Comparison of ENCODE assay signal across 8 cellular contexts in the genomic region with DNA sequence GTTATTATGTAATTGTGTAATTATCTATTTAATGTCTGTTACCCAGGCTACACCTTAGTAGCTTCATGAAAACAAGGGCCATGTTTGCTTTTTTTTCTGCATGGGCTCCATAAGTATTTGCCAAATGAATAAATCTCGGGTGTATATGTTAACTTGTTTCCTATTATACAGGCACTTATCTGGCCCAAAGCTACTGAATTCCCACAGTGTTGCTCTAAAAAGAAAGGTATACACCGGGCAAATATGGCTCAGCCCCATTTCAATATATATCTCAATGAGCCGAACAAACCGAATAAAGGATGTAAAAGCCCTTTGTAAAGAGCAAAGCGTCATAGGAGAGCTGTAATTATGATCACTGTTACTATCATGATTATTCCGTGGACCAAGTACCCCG. TPM values are rescaled to one million over a fixed set of nuclear protein-coding genes. Genes with fewer than 3 reads are reported as not detected.
DNase-seq lines count a peak whose midpoint lies in the region; ATAC-seq, FAIRE-seq and TF ChIP-seq lines count a peak whose summit lies in the region.

No MANE protein-coding gene starts in this region.

- H2AFZ ChIP-seq in H1 (ENCODE audit: low read length), result peak overlapping the region; percentile 99; the same call in 1 of the 2 replicates
- H2AFZ ChIP-seq in osteoblast (ENCODE audit: low read length), result peak overlapping the region; percentile 99

- no peak overlapping the region for H2BK20ac ChIP-seq in H1 (ENCODE audit: low read length)

- H3K23ac ChIP-seq in H1 (ENCODE audit: insufficient read length), result no peak overlapping the region

- no peak overlapping the region for H3K4ac ChIP-seq in H1 (replicated peaks; ENCODE audit: insufficient read length, low read depth, low read length)

- no peak overlapping the region for H2BK5ac ChIP-seq in H1 (ENCODE audit: low read depth, low read length)

- H3K9me3 ChIP-seq in H1 (ENCODE audit: insufficient read depth in 2 of 2, low read depth in 1 of 2, low read length in 1 of 2) (no peaks in the 10 kb centered on the region), osteoblast (ENCODE audit: low read depth, low read length) (no peaks in the 10 kb centered on the region)

- H3K79me2 ChIP-seq in H1 (ENCODE audit: control insufficient read depth in 1 of 2, insufficient read depth in 2 of 2, low read length in 2 of 2) (peaks cover 0 to 17% of the 10 kb centered on the region in 2 experiments; a peak in 3 of 4 replicates), osteoblast (ENCODE audit: insufficient read depth, low read length) (peaks cover 26% of the 10 kb centered on the region)

- no peak overlapping the region for H4K8ac ChIP-seq in H1 (ENCODE audit: extremely low read depth, insufficient read depth, low read length)

- no peak overlapping the region for H4K5ac ChIP-seq in H1 (ENCODE audit: insufficient read length, low read depth, low read length)

- FAIRE-seq in H1 (lab: Jason Lieb, UNC), result no peak

- no peaks in the 10 kb centered on the region; the same call in 1 of the 2 replicates for H3K79me1 ChIP-seq in H1 (ENCODE audit: low read depth, low read length)

- DNase-seq in NCI-H748 treated with DMSO at 0.1 percent for 48 hours (lab: John Stamatoyannopoulos, UW) (peak; percentile 31), H1 (ENCODE audit: low read depth in 1 of 2, low spot score in 2 of 2) (no peak), osteoblast (ENCODE audit: insufficient read length, low spot score, missing footprints) (no peak), cerebellar nuclear complex (lab: John Stamatoyannopoulos, UW) (no peak), NCI-H510A (lab: John Stamatoyannopoulos, UW) (no peak)

- no peak for TF ChIP-seq RAD21 in H1 (IDR thresholded peaks at IDR 0.05 in 1 of 2, conservative IDR thresholded peaks at IDR 0.05 in 1 of 2; ENCODE audit: low read depth in 2 of 2, low read length in 2 of 2)

- H3K18ac ChIP-seq in H1 (ENCODE audit: extremely low read depth, low read length), result no peak overlapping the region; the same call in 1 of the 2 replicates

- no peak overlapping the region for H2AK5ac ChIP-seq in H1 (ENCODE audit: low read depth, low read length)

- TF ChIP-seq CTCF in GM12875 (IDR thresholded peaks at IDR 0.05; ENCODE audit: borderline replicate concordance, insufficient read depth, low read depth, low read length) (no peak), H1 (IDR thresholded peaks at IDR 0.05; ENCODE audit: control extremely low read depth in 1 of 3, insufficient read depth in 1 of 3, low read depth in 1 of 3, low read length in 3 of 3) (no peak), osteoblast (IDR thresholded peaks at IDR 0.05; ENCODE audit: extremely low read depth, low read depth, low read length) (no peak)

- H4K20me1 ChIP-seq in H1 (replicated peaks in 1 of 2; ENCODE audit: control insufficient read depth in 1 of 2, insufficient read depth in 2 of 2, low read length in 2 of 2), result peaks cover 2 to 4% of the 10 kb centered on the region in 2 experiments
- no peaks in the 10 kb centered on the region for H4K20me1 ChIP-seq in osteoblast (ENCODE audit: insufficient read depth, low read length)

- H2BK12ac ChIP-seq in H1 (ENCODE audit: low read depth, low read length), result 0 out of 2 replicates have a peak overlapping the region, but pooled peaks have one; percentile 29

- POLR2A ChIA-PET in H1 (lab: Charles Lee; ENCODE audit: partially characterized antibody), result interaction anchor here (1.3 kb wide), 1 partner anchor 24 kb away, joined by 3 read pairs; no protein-coding TSS in a partner anchor

- H3K27me3 ChIP-seq in H1 (replicated peaks in 1 of 4; ENCODE audit: control insufficient read depth in 3 of 4, extremely low read depth in 1 of 4, insufficient read depth in 3 of 4, low read length in 3 of 4) (peaks cover 0 to 13% (median 3%) of the 10 kb centered on the region in 4 experiments; a peak in 4 of 7 replicates), osteoblast (ENCODE audit: insufficient read depth, low read length) (peaks cover 11% of the 10 kb centered on the region)

- no peak overlapping the region for H3K56ac ChIP-seq in H1 (replicated peaks; ENCODE audit: insufficient read length, low read depth, low read length)

- 27% methylated on average over 7 of the region's 7 CpGs; no CpG with 5 or more reads in 1 of the 2 experiments for WGBS in H1 (ENCODE audit: extremely low coverage in 1 of 2, insufficient coverage in 1 of 2, insufficient read length in 1 of 2, insufficient replicate concordance in 2 of 2, low coverage in 1 of 2, low lambda C conversion rate in 2 of 2, missing lambda C conversion rate in 1 of 2), 2 experiments

- H3K23me2 ChIP-seq in H1 (ENCODE audit: low read depth, low read length), result peaks cover 5% of the 10 kb centered on the region; the same call in 1 of the 2 replicates

- no peak overlapping the region for H3K14ac ChIP-seq in H1 (ENCODE audit: insufficient read length)

- H3K4me2 ChIP-seq in H1 (ENCODE audit: insufficient read depth in 1 of 2, low read depth in 2 of 2, low read length in 2 of 2) (peak overlapping the region; percentile 80 to 81), osteoblast (ENCODE audit: insufficient read depth, low read length) (peak overlapping the region; percentile 97)

- H3K27ac ChIP-seq in H1 (ENCODE audit: low read depth, low read length) (no peak overlapping the region), osteoblast (ENCODE audit: low read depth, low read length) (peak overlapping the region; percentile 80)

- no peak overlapping the region for H2BK15ac ChIP-seq in H1 (ENCODE audit: low read length)

- TF ChIP-seq EP300 in H1 (IDR thresholded peaks at IDR 0.05; ENCODE audit: borderline replicate concordance in 1 of 2, low read depth in 2 of 2, low read length in 2 of 2), result no peak

- ATAC-seq in HG03442 (IDR thresholded peaks at IDR 0.05; ENCODE audit: unreplicated experiment) (no peak), HG02763 (IDR thresholded peaks at IDR 0.05; ENCODE audit: unreplicated experiment) (no peak)

- H4K91ac ChIP-seq in H1 (replicated peaks; ENCODE audit: insufficient read length, low read length), result no peak overlapping the region

- no peak overlapping the region for H2BK120ac ChIP-seq in H1 (replicated peaks; ENCODE audit: low read depth, low read length)

- TF ChIP-seq POLR2A in H1 (IDR thresholded peaks at IDR 0.05; ENCODE audit: control extremely low read depth in 1 of 2, low read depth in 2 of 2, low read length in 2 of 2), result no peak

- H3K4me1 ChIP-seq in H1 (replicated peaks in 1 of 4; ENCODE audit: control insufficient read depth in 3 of 4, insufficient read depth in 4 of 4, low read length in 3 of 4) (peaks cover 0 to 14% (median 3%) of the 10 kb centered on the region in 4 experiments; a peak in 3 of 7 replicates), osteoblast (ENCODE audit: insufficient read depth, low read length) (peaks cover 8% of the 10 kb centered on the region)

- peak overlapping the region; percentile 74 to 85 (median 76) for H3K9ac ChIP-seq in H1 (replicated peaks in 1 of 4; ENCODE audit: extremely low read depth in 1 of 4, low read depth in 3 of 4, low read length in 3 of 4)

- CTCF ChIA-PET in H1 (lab: Charles Lee; ENCODE audit: partially characterized antibody), result interaction anchor here (1.4 to 3.3 kb wide), 2 partner anchors 14 to 1264 kb away, joined by 3 to 13 read pairs; no protein-coding TSS in a partner anchor

- peak overlapping the region; percentile 81 for H3K4me3 ChIP-seq in GM12875 (ENCODE audit: low read depth, low read length)
- H3K4me3 ChIP-seq in H1 (ENCODE audit: extremely low read depth in 1 of 4, insufficient read depth in 2 of 4, low read depth in 3 of 4, low read length in 4 of 4), result peak overlapping the region; percentile 61 to 95 (median 86)
- H3K4me3 ChIP-seq in osteoblast (ENCODE audit: insufficient read depth, low read length), result peak overlapping the region; percentile 88

- peaks cover 0 to 3% (median 0%) of the 10 kb centered on the region in 4 experiments; a peak in 1 of 8 replicates for H3K36me3 ChIP-seq in H1 (ENCODE audit: control insufficient read depth in 2 of 4, insufficient read depth in 4 of 4, low read length in 3 of 4)
- no peaks in the 10 kb centered on the region for H3K36me3 ChIP-seq in osteoblast (ENCODE audit: insufficient read depth, low read length)

TF ChIP-seq in H1, 55 proteins besides CTCF, POLR2A, EP300 and RAD21 (continues in another document):
- no peak for TF ChIP-seq TAF1 (IDR thresholded peaks at IDR 0.05; ENCODE audit: low read depth, low read length)

RNA-seq across cellular contexts. Expression of a gene that starts 0.8 kb away (rescaled TPM):
- total RNA-seq in H1 (2021; fragmentation: NEBNext Ultra II Directional; extraction: Animal tissue kit (Norgen Biotek cat#: 25700)), result 29.5 and 35.2 TPM in 2 replicates
- 19.7 and 28.9 TPM in 2 replicates for polyA plus RNA-seq in H1 (2011; rRNA removed)
- polyA plus RNA-seq in H1 (2011; cell fraction: cytosol; rRNA removed), result 21.9 TPM
- polyA plus RNA-seq in H1 (2011; cell fraction: nucleus; rRNA removed), result 13.9 TPM
- 12.7 to 22.0 TPM (median 16.5 TPM) in 4 replicates for polyA plus RNA-seq in H1 (2012, experiment 1 of 2)
- polyA plus RNA-seq in H1 (2012, experiment 2 of 2), result 2.6 TPM
- 20.3 TPM for polyA plus RNA-seq in H1 (2013, experiment 1 of 2)
- 21.0 TPM for polyA plus RNA-seq in H1 (2013, experiment 2 of 2)
- 59.8 and 60.9 TPM in 2 replicates for polyA minus RNA-seq in H1 (2011; rRNA and poly(A)+ RNA removed)
- polyA minus RNA-seq in H1 (2011; cell fraction: cytosol; rRNA and poly(A)+ RNA removed), result 28.7 TPM
- 41.6 TPM for polyA minus RNA-seq in H1 (2011; cell fraction: nucleus; rRNA and poly(A)+ RNA removed)
- total RNA-seq in osteoblast, result 13.8 and 16.6 TPM in 2 replicates
